ENCODE assay signal across 28 cellular contexts in the genomic region with DNA sequence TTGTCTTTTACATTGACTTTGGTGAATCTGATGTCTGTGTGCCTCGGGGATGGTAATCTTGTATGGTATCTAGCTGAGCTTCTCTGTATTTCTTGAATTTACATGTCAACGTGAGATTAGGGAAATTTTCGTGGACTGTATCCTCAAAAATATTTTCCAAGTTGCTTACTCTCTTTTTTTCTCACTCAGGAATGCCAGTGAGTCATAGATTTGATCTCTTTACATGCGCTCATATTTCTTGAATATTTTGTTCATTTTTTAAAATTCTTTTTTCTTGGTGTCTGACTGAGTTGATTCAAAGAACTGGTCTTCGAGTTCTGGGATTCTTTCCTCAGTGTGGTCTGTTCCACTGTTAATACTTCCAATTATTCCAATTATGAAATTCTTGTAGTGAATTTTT.
DNase-seq lines count a peak whose midpoint lies in the region; ATAC-seq and TF ChIP-seq lines count a peak whose summit lies in the region.
"Had no signal": no experiment of that assay in that cellular context is flagged by ENCODE, and none has a peak within 500 bp of the region (broad histone marks: within the 10 kb centered on the region; RNA-seq: fewer than 3 reads in every experiment).

No MANE protein-coding gene starts in this region.

- H3K4me1 Mint-ChIP-seq in chondrocyte (ENCODE audit: low read depth) (peaks cover 19% of the 10 kb centered on the region), GM23338 (no peaks in the 10 kb centered on the region)
- H3K4me1 Mint-ChIP-seq in activated T-helper 2 cell treated with anti-CD3 and anti-CD28 coated beads, Interferon-gamma antibody, Interleukin-2, Interleukin-4, amounts not matched to agents 10 μg/mL and 5 μg/mL and 100 μg/mL, durations not matched to agents 14 hours and 24 hours and 36 hours (ENCODE audit: low read depth), result no peaks in the 10 kb centered on the region
- H3K4me1 Mint-ChIP-seq: immature natural killer cell had no signal

- H3K9me3 ChIP-seq in PC-3 (ENCODE audit: low read length), result no peaks in the 10 kb centered on the region
- H3K9me3 ChIP-seq: colonic mucosa had no signal

- H3K27ac ChIP-seq in ACC112 (ENCODE audit: low read depth, low read length) (no peak overlapping the region), PC-3 (ENCODE audit: low read length) (no peak overlapping the region), GM23338 (ENCODE audit: low read depth) (no peak overlapping the region)
- H3K27ac ChIP-seq: colonic mucosa, left lung, sigmoid colon had no signal

- H3K79me2 ChIP-seq in ACC112 (ENCODE audit: control insufficient read depth, insufficient read depth, low read length, unreplicated experiment) (no peaks in the 10 kb centered on the region), PC-3 (ENCODE audit: low read length) (no peaks in the 10 kb centered on the region), GM23338 (replicated peaks; ENCODE audit: insufficient read depth) (no peaks in the 10 kb centered on the region)

- H2AFZ ChIP-seq in ACC112 (ENCODE audit: low read length, unreplicated experiment), result peak overlapping the region; percentile 16
- no peak overlapping the region for H2AFZ ChIP-seq in PC-3 (ENCODE audit: low read length)
- no peak overlapping the region for H2AFZ ChIP-seq in GM23338

- POLR2A ChIA-PET in PC-3 (lab: Charles Lee; ENCODE audit: unreplicated experiment), result no interaction called here

- H3K27me3 Mint-ChIP-seq in chondrocyte (ENCODE audit: low read depth) (no peaks in the 10 kb centered on the region), GM23338 (ENCODE audit: insufficient read depth, low read depth, poor library complexity) (peaks cover 3% of the 10 kb centered on the region)
- peaks cover 3% of the 10 kb centered on the region for H3K27me3 Mint-ChIP-seq in activated T-helper 2 cell treated with anti-CD3 and anti-CD28 coated beads, Interferon-gamma antibody, Interleukin-2, Interleukin-4, amounts not matched to agents 10 μg/mL and 5 μg/mL and 100 μg/mL, durations not matched to agents 14 hours and 24 hours and 36 hours (ENCODE audit: low read depth)
- H3K27me3 Mint-ChIP-seq: brain; CD4-positive, alpha-beta T cell; effector memory CD8-positive, alpha-beta T cell; stimulated activated naive B cell treated with anti-CD40 and anti-IgM and Interleukin-4, amounts not matched to agents 10 μg/mL and 1 μg/mL and 100 μg/mL, for 72 hours had no signal

- H3K36me3 ChIP-seq in ACC112 (ENCODE audit: insufficient read depth, low read length) (no peaks in the 10 kb centered on the region), PC-3 (ENCODE audit: low read depth, low read length) (0 out of 2 replicates have a peak, but pooled peaks cover 3% of the 10 kb centered on the region), GM23338 (ENCODE audit: insufficient read depth) (no peaks in the 10 kb centered on the region; the same call in 1 of the 2 replicates)
- H3K36me3 ChIP-seq: colonic mucosa, left lung, sigmoid colon had no signal

- no peaks in the 10 kb centered on the region for H4K20me1 ChIP-seq in PC-3 (ENCODE audit: low read length)
- no peaks in the 10 kb centered on the region for H4K20me1 ChIP-seq in GM23338 (replicated peaks; ENCODE audit: insufficient read depth)

- H3K36me3 Mint-ChIP-seq in chondrocyte (ENCODE audit: low read depth) (peaks cover 10% of the 10 kb centered on the region), GM23338 (ENCODE audit: low read depth) (peaks cover 49% of the 10 kb centered on the region)
- no peaks in the 10 kb centered on the region for H3K36me3 Mint-ChIP-seq in activated T-helper 2 cell treated with anti-CD3 and anti-CD28 coated beads, Interferon-gamma antibody, Interleukin-2, Interleukin-4, amounts not matched to agents 10 μg/mL and 5 μg/mL and 100 μg/mL, durations not matched to agents 14 hours and 24 hours and 36 hours (ENCODE audit: low read depth)

- BruUV-seq in PC-3 (replicated peaks; lab: Mats Ljungman, UMichigan), result no TSS peak

- H3K9me3 Mint-ChIP-seq in chondrocyte (ENCODE audit: low read depth) (peaks cover 42% of the 10 kb centered on the region), GM23338 (peaks cover 42% of the 10 kb centered on the region)
- H3K9me3 Mint-ChIP-seq in activated T-helper 2 cell treated with anti-CD3 and anti-CD28 coated beads, Interferon-gamma antibody, Interleukin-2, Interleukin-4, amounts not matched to agents 10 μg/mL and 5 μg/mL and 100 μg/mL, durations not matched to agents 14 hours and 24 hours and 36 hours, result peaks cover 37% of the 10 kb centered on the region

- H3F3A ChIP-seq in PC-3 (ENCODE audit: low read length, unreplicated experiment) (no peaks in the 10 kb centered on the region), GM23338 (replicated peaks; ENCODE audit: low read depth) (no peaks in the 10 kb centered on the region)

- H3K9me2 ChIP-seq in PC-3 (replicated peaks; ENCODE audit: low read length), result no peaks in the 10 kb centered on the region
- no peaks in the 10 kb centered on the region for H3K9me2 ChIP-seq in GM23338 (ENCODE audit: insufficient read depth)

- CTCF ChIA-PET in PC-3 (lab: Charles Lee), result no interaction called here

- ATAC-seq in PC-3 (no peak), HG03135 (IDR thresholded peaks at IDR 0.05; ENCODE audit: unreplicated experiment) (no peak), GM23338 (no peak)
- ATAC-seq: effector memory CD8-positive, alpha-beta T cell; esophagus mucosa; left lung had no signal

- DNase-seq in PC-3, result peak; percentile 25
- DNase-seq in chondrocyte (ENCODE audit: low spot score), result no peak
- peak; percentile 74 for DNase-seq in iris pigment epithelial cell (ENCODE audit: low read depth)
- DNase-seq in DMS153 treated with DMSO at 0.1 percent for 48 hours (lab: John Stamatoyannopoulos, UW; ENCODE audit: unreplicated experiment), result no peak
- DNase-seq in GM23338 (ENCODE audit: low spot score), result no peak
- DNase-seq in activated T-helper 2 cell treated with anti-CD3 and anti-CD28 coated beads, Interferon-gamma antibody, Interleukin-2, Interleukin-4, amounts not matched to agents 10 μg/mL and 5 μg/mL and 100 μg/mL, durations not matched to agents 14 hours and 24 hours and 36 hours (ENCODE audit: low spot score), result no peak
- DNase-seq: 8988T; activated CD4-positive, alpha-beta T cell treated with anti-CD3 and anti-CD28 coated beads for 4 hours; activated gamma-delta T cell treated with Interleukin-2 at 50 U/mL for 16 hours; activated T-cell treated with anti-CD3 and anti-CD28 coated beads, Interleukin-2, amount 50 U/mL, for 1 hour; CD4-positive, alpha-beta T cell; colonic mucosa; effector memory CD8-positive, alpha-beta T cell; hypothalamus; immature natural killer cell; left lung; mesendoderm; MV-4-11; NCI-H146; Right ventricle myocardium superior; sigmoid colon; stimulated activated CD4-positive, alpha-beta T cell treated with anti-CD3 and anti-CD28 coated beads, Interleukin-15, amount 100 ng/mL, for 24 hours; stimulated activated naive B cell treated with anti-CD40 and anti-IgM and Interleukin-4, amounts not matched to agents 10 μg/mL and 1 μg/mL and 100 μg/mL, for 72 hours had no signal

- H3K4me2 ChIP-seq in PC-3 (ENCODE audit: low read length) (no peak overlapping the region), GM23338 (no peak overlapping the region)

- H3K4me3 Mint-ChIP-seq in chondrocyte (ENCODE audit: unreplicated experiment) (no peak overlapping the region), GM23338 (no peak overlapping the region)
- no peak overlapping the region for H3K4me3 Mint-ChIP-seq in activated T-helper 2 cell treated with anti-CD3 and anti-CD28 coated beads, Interferon-gamma antibody, Interleukin-2, Interleukin-4, amounts not matched to agents 10 μg/mL and 5 μg/mL and 100 μg/mL, durations not matched to agents 14 hours and 24 hours and 36 hours (ENCODE audit: low read depth)
- H3K4me3 Mint-ChIP-seq: brain; CD4-positive, alpha-beta T cell; effector memory CD8-positive, alpha-beta T cell; immature natural killer cell; stimulated activated naive B cell treated with anti-CD40 and anti-IgM and Interleukin-4, amounts not matched to agents 10 μg/mL and 1 μg/mL and 100 μg/mL, for 72 hours; T-helper 2 cell treated with Interferon-gamma antibody and Interleukin-4, amounts not matched to agents 5 μg/mL and 100 μg/mL, for 36 hours had no signal

- TF ChIP-seq CTCF in PC-3 (conservative IDR thresholded peaks at IDR 0.05; ENCODE audit: low read depth, low read length), result no peak
- TF ChIP-seq CTCF in chondrocyte (IDR thresholded peaks at IDR 0.05), result no peak
- no peak for TF ChIP-seq CTCF in GM23338 (conservative IDR thresholded peaks at IDR 0.05; ENCODE audit: low read depth in 2 of 2)

- no peak overlapping the region for H3K4me3 ChIP-seq in ACC112 (ENCODE audit: low read depth, low read length)
- H3K4me3 ChIP-seq in PC-3 (ENCODE audit: low read length), result no peak overlapping the region
- no peak overlapping the region for H3K4me3 ChIP-seq in GM23338
- H3K4me3 ChIP-seq: colonic mucosa, left lung, sigmoid colon had no signal

- H3K4me1 ChIP-seq in ACC112 (ENCODE audit: control insufficient read depth, insufficient read depth, low read length, unreplicated experiment) (peaks cover 16% of the 10 kb centered on the region), PC-3 (ENCODE audit: insufficient read depth, low read length) (peaks cover 6% of the 10 kb centered on the region; the same call in 1 of the 2 replicates), GM23338 (ENCODE audit: insufficient read depth) (no peaks in the 10 kb centered on the region)
- H3K4me1 ChIP-seq: colonic mucosa, left lung had no signal

- no peak overlapping the region for H3K9ac ChIP-seq in PC-3 (ENCODE audit: low read length)

- no peaks in the 10 kb centered on the region for H3K27me3 ChIP-seq in ACC112 (ENCODE audit: insufficient read depth, low read length)
- no peaks in the 10 kb centered on the region for H3K27me3 ChIP-seq in PC-3 (ENCODE audit: low read length)
- H3K27me3 ChIP-seq in GM23338 (ENCODE audit: insufficient read depth), result no peaks in the 10 kb centered on the region
- H3K27me3 ChIP-seq: colonic mucosa, left lung, sigmoid colon had no signal

- intact Hi-C loops in PC-3 (cut with micrococcal nuclease), result no loop called here
- intact Hi-C loops in activated T-helper 2 cell treated with anti-CD3 and anti-CD28 coated beads, Interferon-gamma antibody, Interleukin-2, Interleukin-4, amounts not matched to agents 10 μg/mL and 5 μg/mL and 100 μg/mL, durations not matched to agents 14 hours and 24 hours and 36 hours (cut with micrococcal nuclease), result no loop called here

- H3K27ac Mint-ChIP-seq in chondrocyte (ENCODE audit: unreplicated experiment), result peak overlapping the region; percentile 58
- no peak overlapping the region for H3K27ac Mint-ChIP-seq in GM23338
- no peak overlapping the region for H3K27ac Mint-ChIP-seq in activated T-helper 2 cell treated with anti-CD3 and anti-CD28 coated beads, Interferon-gamma antibody, Interleukin-2, Interleukin-4, amounts not matched to agents 10 μg/mL and 5 μg/mL and 100 μg/mL, durations not matched to agents 14 hours and 24 hours and 36 hours
- H3K27ac Mint-ChIP-seq: brain; CD4-positive, alpha-beta T cell; effector memory CD8-positive, alpha-beta T cell; immature natural killer cell; T-helper 2 cell treated with Interferon-gamma antibody and Interleukin-4, amounts not matched to agents 5 μg/mL and 100 μg/mL, for 36 hours had no signal

TF ChIP-seq in GM23338, 12 proteins besides CTCF, POLR2A, EP300 and RAD21 (continues in another document):
- TF ChIP-seq EZH2 (IDR thresholded peaks at IDR 0.05; ENCODE audit: low read depth, unreplicated experiment) (no peak), EZH2phosphoT487 (IDR thresholded peaks at IDR 0.05; ENCODE audit: unreplicated experiment) (no peak), POLR2AphosphoS5 (IDR thresholded peaks at IDR 0.05; ENCODE audit: low read depth) (no peak)

Comparison
In these comparisons a context has a peak if more than half of its experiments do, and no peak if none do; other contexts are left out.
1. DNase-seq: peak in PC-3 (single experiment) and iris pigment epithelial cell (single experiment); none in chondrocyte (single experiment), DMS153 treated with DMSO at 0.1 percent for 48 hours (single experiment), GM23338 (single experiment) and activated T-helper 2 cell treated with anti-CD3 and anti-CD28 coated beads, Interferon-gamma antibody, Interleukin-2, Interleukin-4, amounts not matched to agents 10 μg/mL and 5 μg/mL and 100 μg/mL, durations not matched to agents 14 hours and 24 hours and 36 hours (single experiment).